10 cellular contexts compared by ENCODE assay signal in genomic region chr5:217475-217859, GRCh38. TPM values are rescaled to one million over a fixed set of nuclear protein-coding genes. Genes with fewer than 3 reads are reported as not detected.
DNase-seq lines count a peak whose midpoint lies in the region; ATAC-seq and TF ChIP-seq lines count a peak whose summit lies in the region.
"Not testable (repeated sequence)": the region's sequence is repeated elsewhere in the genome, so short reads cannot be mapped to it uniquely, and the experiment has no call there.
"Had no signal": no experiment of that assay in that cellular context is flagged by ENCODE, and none has a peak within 500 bp of the region (broad histone marks: within the 10 kb centered on the region; RNA-seq: fewer than 3 reads in every experiment).

No MANE protein-coding gene starts in this region.

- peak overlapping the region; percentile 80 to 91 for H3K27ac ChIP-seq in coronary artery
- peak overlapping the region; percentile 94 for H3K27ac ChIP-seq in psoas muscle

- DNase-seq in ACHN (peak; percentile 53), iris pigment epithelial cell (ENCODE audit: low read depth) (peak; percentile 39)
- not testable (repeated sequence) for DNase-seq in LNCaP clone FGC (ENCODE audit: low read depth); coronary artery (ENCODE audit: low spot score); psoas muscle

- in situ Hi-C loops in ACHN (cut with HindIII; ENCODE audit: low pct_ligation_motif_present, low pct_unique_long_range_greater_than_20kb, low sequenced_read_pairs) = not testable (repeated sequence)

- H3K9me3 ChIP-seq in psoas muscle = not testable (repeated sequence)

- intact Hi-C loops in psoas muscle (cut with DNase I) = not testable (repeated sequence)

- peaks cover 36% of the 10 kb centered on the region for H3K4me1 ChIP-seq in psoas muscle

- peaks cover 0 to 18% of the 10 kb centered on the region in 2 donors for H3K36me3 ChIP-seq in psoas muscle (ENCODE audit: insufficient read depth in 1 of 2, low read depth in 1 of 2)

- not testable (repeated sequence) for H3K27me3 ChIP-seq in psoas muscle (ENCODE audit: insufficient read depth in 3 of 3, low read length in 2 of 3)

- 3 to 5% (median 3%) methylated on average over 4 to 6 of the region's 6 CpGs for WGBS in psoas muscle, 3 donors

- H3K4me3 ChIP-seq in LNCaP clone FGC (ENCODE audit: low read depth, low read length) (peak overlapping the region; percentile 97), coronary artery (peak overlapping the region; percentile 98), psoas muscle (peak overlapping the region; percentile 78)

- ATAC-seq in GM18907 (IDR thresholded peaks at IDR 0.05; ENCODE audit: unreplicated experiment) (peak; percentile 36), HG02678 (IDR thresholded peaks at IDR 0.05; ENCODE audit: unreplicated experiment) (peak; percentile 24), psoas muscle (peak in 3 of 4 donors; percentile 19 to 29 (median 24))
- peak; percentile 2 to 36 for ATAC-seq in activated CD4-positive, CD25-positive, alpha-beta regulatory T cell treated with anti-CD3 and anti-CD28 coated beads, Interleukin-2, amount 50 U/mL, for 24 hours

- TF ChIP-seq CTCF in LNCaP clone FGC (IDR thresholded peaks at IDR 0.05; ENCODE audit: control insufficient read depth, extremely low read depth, insufficient read depth); coronary artery (IDR thresholded peaks at IDR 0.05); psoas muscle (IDR thresholded peaks at IDR 0.05): not testable (repeated sequence)

RNA-seq across cellular contexts. Expression of gene CCDC127, which starts 0.5 kb away (rescaled TPM):
- total RNA-seq in psoas muscle = 1 to 10 TPM; 6.9 to 9.6 (median 7.4) TPM
- 10 to 100 TPM in 1 of 3 donors, 1 to 10 TPM in 2; 4.1 to 11.2 (median 5.5) TPM for polyA plus RNA-seq in psoas muscle

RNA-seq across cellular contexts. Expression of gene SDHA, which starts 0.7 kb away (rescaled TPM):
- 100 to 1,000 TPM; 269 to 363 (median 314) TPM for total RNA-seq in psoas muscle
- polyA plus RNA-seq in psoas muscle = 100 to 1,000 TPM; 160 to 205 (median 205) TPM

RNA-seq across cellular contexts. Expression of gene LRRC14B, which starts 26.2 kb away (rescaled TPM):
- total RNA-seq in psoas muscle = 10 to 100 TPM in 1 of 4 donors, 1 to 10 TPM in 3; 1.3 to 13.4 (median 9.0) TPM
- polyA plus RNA-seq in psoas muscle = 10 to 100 TPM in 2 of 3 donors, under 1 TPM in 1; 0.42 to 15.5 (median 14.5) TPM
- total RNA-seq: mucosa of gallbladder had no signal
- polyA plus RNA-seq: adipose tissue had no signal

RNA-seq across cellular contexts. Expression of gene PDCD6, which starts 54.0 kb away (rescaled TPM):
- total RNA-seq in psoas muscle = 10 to 100 TPM; 26.8 to 33.2 (median 31.4) TPM
- polyA plus RNA-seq in psoas muscle = 10 to 100 TPM; 36.8 to 92.4 (median 57.3) TPM
